9 cellular contexts compared by ENCODE assay signal in genomic region chr6:147322299-147323162, GRCh38.
DNase-seq lines count a peak whose midpoint lies in the region; ATAC-seq, FAIRE-seq and TF ChIP-seq lines count a peak whose summit lies in the region.
"Had no signal": no experiment of that assay in that cellular context is flagged by ENCODE, and none has a peak within 500 bp of the region (broad histone marks: within the 10 kb centered on the region; RNA-seq: fewer than 3 reads in every experiment).

No MANE protein-coding gene starts in this region.

- H3K79me2 ChIP-seq in neural progenitor cell (ENCODE audit: low read depth), result no peaks in the 10 kb centered on the region

- no peaks in the 10 kb centered on the region for H4K20me1 ChIP-seq in neural progenitor cell (ENCODE audit: low read depth)

- no peaks in the 10 kb centered on the region for H3K27me3 Mint-ChIP-seq in stimulated activated naive CD8-positive, alpha-beta T cell treated with anti-CD3 and anti-CD28 coated beads, Interleukin-15, amount 100 ng/mL, for 72 hours
- H3K27me3 Mint-ChIP-seq in neural progenitor cell (ENCODE audit: insufficient read depth, low read depth), result no peaks in the 10 kb centered on the region

- H3K27me3 ChIP-seq in HL-60 (ENCODE audit: insufficient read depth, poor library complexity, severe bottlenecking) (no peaks in the 10 kb centered on the region), prostate gland (replicated peaks; ENCODE audit: insufficient read depth) (no peaks in the 10 kb centered on the region), neural progenitor cell (no peaks in the 10 kb centered on the region)

- H3K4me1 Mint-ChIP-seq in stimulated activated naive CD8-positive, alpha-beta T cell treated with anti-CD3 and anti-CD28 coated beads, Interleukin-15, amount 100 ng/mL, for 72 hours, result peaks cover 20% of the 10 kb centered on the region
- no peaks in the 10 kb centered on the region for H3K4me1 Mint-ChIP-seq in neural progenitor cell

- no peak overlapping the region for H3K9ac ChIP-seq in neural progenitor cell

- WGBS in prostate gland, result 76% methylated on average over 5 of the region's 5 CpGs

- intact Hi-C loops in prostate gland (cut with DNase I), result no loop called here

- peak overlapping the region; percentile 23 for H3K4me3 ChIP-seq in HL-60 (replicated peaks; ENCODE audit: insufficient read depth, low read length)
- no peak overlapping the region for H3K4me3 ChIP-seq in prostate gland
- no peak overlapping the region for H3K4me3 ChIP-seq in neural progenitor cell
- H3K4me3 ChIP-seq: lung had no signal

- peak; percentile 90 for FAIRE-seq in GM12892 (lab: Jason Lieb, UNC)

- peak overlapping the region; percentile 63 to 95 for H3K27ac Mint-ChIP-seq in stimulated activated naive CD8-positive, alpha-beta T cell treated with anti-CD3 and anti-CD28 coated beads, Interleukin-15, amount 100 ng/mL, for 72 hours
- no peak overlapping the region for H3K27ac Mint-ChIP-seq in neural progenitor cell

- H3K4me2 ChIP-seq in neural progenitor cell, result no peak overlapping the region

- no peaks in the 10 kb centered on the region for H3F3A ChIP-seq in neural progenitor cell (ENCODE audit: low read depth)

- H3K36me3 ChIP-seq in prostate gland, result no peaks in the 10 kb centered on the region
- no peaks in the 10 kb centered on the region for H3K36me3 ChIP-seq in neural progenitor cell

- H3K9me3 Mint-ChIP-seq in stimulated activated naive CD8-positive, alpha-beta T cell treated with anti-CD3 and anti-CD28 coated beads, Interleukin-15, amount 100 ng/mL, for 72 hours, result no peaks in the 10 kb centered on the region
- no peaks in the 10 kb centered on the region for H3K9me3 Mint-ChIP-seq in neural progenitor cell

- H3K4me1 ChIP-seq in prostate gland (replicated peaks) (no peaks in the 10 kb centered on the region), neural progenitor cell (no peaks in the 10 kb centered on the region)

- peak overlapping the region; percentile 46 to 53 for H3K4me3 Mint-ChIP-seq in stimulated activated naive CD8-positive, alpha-beta T cell treated with anti-CD3 and anti-CD28 coated beads, Interleukin-15, amount 100 ng/mL, for 72 hours
- no peak overlapping the region for H3K4me3 Mint-ChIP-seq in neural progenitor cell

- TF ChIP-seq POLR2A in GM12892 (IDR thresholded peaks at IDR 0.05; ENCODE audit: low read depth, low read length) (peak; percentile 36; the same call in 1 of the 2 replicates), prostate gland (IDR thresholded peaks at IDR 0.05) (no peak)

- DNase-seq in GM12892 (ENCODE audit: insufficient read length) (no peak), HL-60 (ENCODE audit: low read depth in 1 of 2, low spot score in 1 of 2) (peak; percentile 74 to 88), dedifferentiated amniotic fluid mesenchymal stem cell (ENCODE audit: extremely low spot score) (peak; percentile 56), prostate gland (ENCODE audit: low spot score) (no peak), neural progenitor cell (ENCODE audit: low spot score) (no peak)
- peak; percentile 7 to 48 for DNase-seq in stimulated activated naive CD8-positive, alpha-beta T cell treated with anti-CD3 and anti-CD28 coated beads, Interleukin-15, amount 100 ng/mL, for 72 hours
- DNase-seq in stimulated activated CD4-positive, alpha-beta T cell treated with anti-CD3 and anti-CD28 coated beads, Interleukin-12 subunit alpha, Interleukin-12 subunit beta, amount 100 ng/mL, for 4 hours, result no peak

- H3K27ac ChIP-seq in HL-60 (replicated peaks), result peak overlapping the region; percentile 83
- H3K27ac ChIP-seq in prostate gland, result no peak overlapping the region
- no peak overlapping the region for H3K27ac ChIP-seq in neural progenitor cell

- no peak overlapping the region for H2AFZ ChIP-seq in neural progenitor cell (replicated peaks)

- H3K36me3 Mint-ChIP-seq in neural progenitor cell, result peaks cover 4% of the 10 kb centered on the region

- no peak for TF ChIP-seq CTCF in HL-60 (IDR thresholded peaks at IDR 0.05; ENCODE audit: insufficient read depth, low read length)
- no peak for TF ChIP-seq CTCF in prostate gland (IDR thresholded peaks at IDR 0.05)
- no peak for TF ChIP-seq CTCF in neural progenitor cell (IDR thresholded peaks at IDR 0.05)

- peak; percentile 97 for ATAC-seq in GM21423 (IDR thresholded peaks at IDR 0.05; ENCODE audit: unreplicated experiment)
- ATAC-seq in stimulated activated naive CD8-positive, alpha-beta T cell treated with anti-CD3 and anti-CD28 coated beads, Interleukin-15, amount 100 ng/mL, for 72 hours, result peak; percentile 97

- H3K9me3 ChIP-seq in prostate gland, result no peaks in the 10 kb centered on the region
- H3K9me3 ChIP-seq in neural progenitor cell (ENCODE audit: low read depth), result no peaks in the 10 kb centered on the region

Comparison
In these comparisons a context has a peak if more than half of its experiments do, and no peak if none do; other contexts are left out.
1. DNase-seq: peak in HL-60 (2 of 2), dedifferentiated amniotic fluid mesenchymal stem cell (single experiment) and stimulated activated naive CD8-positive, alpha-beta T cell treated with anti-CD3 and anti-CD28 coated beads, Interleukin-15, amount 100 ng/mL, for 72 hours (2 of 2); none in GM12892 (single experiment), prostate gland (single experiment), neural progenitor cell (single experiment) and stimulated activated CD4-positive, alpha-beta T cell treated with anti-CD3 and anti-CD28 coated beads, Interleukin-12 subunit alpha, Interleukin-12 subunit beta, amount 100 ng/mL, for 4 hours (single experiment).